1 cellular context compared by ENCODE assay signal in the genomic region with DNA sequence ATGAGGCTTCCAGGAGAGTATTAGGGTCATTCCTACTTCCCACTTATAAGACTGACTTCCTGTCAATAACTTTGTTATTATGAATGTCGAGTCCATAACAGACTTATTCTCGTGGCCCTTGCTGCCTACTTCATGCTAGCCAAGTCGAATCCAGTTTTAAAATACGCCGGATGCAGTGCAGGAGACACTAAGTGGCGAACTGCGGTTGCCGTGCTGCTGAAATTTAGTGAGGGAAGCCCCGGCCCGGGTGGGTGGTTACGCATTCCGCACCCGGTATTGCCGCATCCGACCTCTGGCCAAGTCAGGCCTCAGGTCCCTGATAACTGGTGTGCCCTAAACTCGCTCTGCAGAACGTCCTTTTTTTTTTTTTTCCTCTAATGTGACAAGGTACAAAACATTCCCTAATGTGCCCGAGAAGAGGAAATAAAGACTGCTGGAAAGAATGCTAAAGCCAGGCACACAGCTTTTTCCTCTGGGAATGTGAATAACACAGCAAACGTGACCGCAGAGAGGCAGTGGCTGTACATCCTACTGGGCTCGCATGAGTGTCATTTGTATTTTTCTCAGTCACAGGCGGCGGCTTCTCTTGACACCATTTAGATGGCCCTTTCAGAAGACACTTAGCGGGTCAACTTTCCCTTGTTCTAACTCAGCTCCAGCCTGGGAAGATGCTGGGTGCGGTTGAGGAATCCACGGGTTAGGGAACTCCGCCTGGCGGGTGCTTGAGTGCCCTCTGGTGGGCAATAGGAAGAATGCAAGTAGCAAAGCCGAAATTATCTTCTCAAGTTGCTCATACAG.
A peak's percentile ranks its signal among the peaks of the same experiment; 100 is the strongest.
TF ChIP-seq lines count a peak whose summit lies in the region.

No MANE protein-coding gene starts in this region.

TF ChIP-seq in GM12878, 131 proteins besides CTCF, POLR2A, EP300 and RAD21 (continued from another document and continues in another):
- TF ChIP-seq BHLHE40 (IDR thresholded peaks at IDR 0.05; ENCODE audit: borderline replicate concordance in 1 of 2, low read depth in 2 of 2, low read length in 1 of 2) (peak in 1 of 2 experiments; percentile 64; a peak in 2 of 4 replicates), PML (IDR thresholded peaks at IDR 0.05; ENCODE audit: low read length) (no peak), SREBF2 (IDR thresholded peaks at IDR 0.05; ENCODE audit: low read length) (no peak), EED (IDR thresholded peaks at IDR 0.05; ENCODE audit: low read depth) (peak; percentile 68), GABPA (IDR thresholded peaks at IDR 0.05; ENCODE audit: low read depth) (no peak), HDAC6 (IDR thresholded peaks at IDR 0.05; ENCODE audit: unreplicated experiment) (no peak), ZNF24 (IDR thresholded peaks at IDR 0.05) (no peak), KAT2A (conservative IDR thresholded peaks at IDR 0.05; ENCODE audit: control insufficient read depth, low read depth, low read length) (no peak), ETV6 (conservative IDR thresholded peaks at IDR 0.05 in 1 of 2, IDR thresholded peaks at IDR 0.05 in 1 of 2; ENCODE audit: borderline replicate concordance in 1 of 2, low read depth in 1 of 2) (no peak), TCF7 (IDR thresholded peaks at IDR 0.05; ENCODE audit: borderline replicate concordance) (no peak), WRNIP1 (IDR thresholded peaks at IDR 0.05; ENCODE audit: borderline replicate concordance, low read depth, low read length) (no peak), ZNF622 (IDR thresholded peaks at IDR 0.05) (no peak), NRF1 (conservative IDR thresholded peaks at IDR 0.05; ENCODE audit: low read depth, low read length) (no peak), SMC3 (IDR thresholded peaks at IDR 0.05; ENCODE audit: borderline replicate concordance, low read length) (peak; percentile 61), CHD2 (IDR thresholded peaks at IDR 0.05; ENCODE audit: borderline replicate concordance, low read depth, low read length) (no peak), TARDBP (IDR thresholded peaks at IDR 0.05; ENCODE audit: borderline replicate concordance) (no peak), GATAD2B (conservative IDR thresholded peaks at IDR 0.05; ENCODE audit: low read depth) (no peak), POLR2AphosphoS5 (IDR thresholded peaks at IDR 0.05; ENCODE audit: low read length) (no peak), PAX5 (IDR thresholded peaks at IDR 0.05; ENCODE audit: borderline replicate concordance, low read depth, low read length) (peak; percentile 85), SUZ12 (IDR thresholded peaks at IDR 0.05; ENCODE audit: unreplicated experiment) (no peak), MYC (IDR thresholded peaks at IDR 0.05; ENCODE audit: insufficient read depth, insufficient read length, insufficient replicate concordance, low read length, severe bottlenecking) (no peak), RCOR1 (conservative IDR thresholded peaks at IDR 0.05; ENCODE audit: low read depth, low read length) (no peak), STAT3 (IDR thresholded peaks at IDR 0.05; ENCODE audit: low read depth, low read length) (no peak), RAD51 (IDR thresholded peaks at IDR 0.05) (no peak), RB1 (IDR thresholded peaks at IDR 0.05; ENCODE audit: borderline replicate concordance) (0 out of 2 replicates have a peak, but pooled peaks have one; percentile 14), MEF2B (IDR thresholded peaks at IDR 0.05; ENCODE audit: partially characterized antibody, poor library complexity, severe bottlenecking) (no peak), ZZZ3 (IDR thresholded peaks at IDR 0.05; ENCODE audit: control insufficient read depth, insufficient read length, low read depth) (no peak), LARP7 (IDR thresholded peaks at IDR 0.05) (0 out of 2 replicates have a peak, but pooled peaks have one; percentile 23), BCL11A (IDR thresholded peaks at IDR 0.05; ENCODE audit: low read depth, low read length) (no peak), IRF4 (IDR thresholded peaks at IDR 0.05; ENCODE audit: low read depth, low read length) (no peak), FOXK2 (IDR thresholded peaks at IDR 0.05) (no peak), SPI1 (IDR thresholded peaks at IDR 0.05; ENCODE audit: borderline replicate concordance, insufficient read depth, low read depth, low read length) (no peak), NFIC (IDR thresholded peaks at IDR 0.05; ENCODE audit: low read depth, low read length) (no peak), HDAC2 (IDR thresholded peaks at IDR 0.05) (no peak), ZNF274 (IDR thresholded peaks at IDR 0.05; ENCODE audit: insufficient read depth, insufficient read length) (no peak), BMI1 (IDR thresholded peaks at IDR 0.05; ENCODE audit: borderline replicate concordance) (no peak), FOXM1 (IDR thresholded peaks at IDR 0.05; ENCODE audit: low read depth, low read length) (no peak), SIX5 (IDR thresholded peaks at IDR 0.05; ENCODE audit: low read depth, low read length, severe bottlenecking) (no peak), NBN (IDR thresholded peaks at IDR 0.05) (0 out of 2 replicates have a peak, but pooled peaks have one; percentile 52), EGR1 (IDR thresholded peaks at IDR 0.05; ENCODE audit: borderline replicate concordance in 1 of 2, low read depth in 2 of 2, low read length in 2 of 2) (no peak), CREM (IDR thresholded peaks at IDR 0.05; ENCODE audit: low read depth) (no peak)
- TF ChIP-seq, protein P1, sequence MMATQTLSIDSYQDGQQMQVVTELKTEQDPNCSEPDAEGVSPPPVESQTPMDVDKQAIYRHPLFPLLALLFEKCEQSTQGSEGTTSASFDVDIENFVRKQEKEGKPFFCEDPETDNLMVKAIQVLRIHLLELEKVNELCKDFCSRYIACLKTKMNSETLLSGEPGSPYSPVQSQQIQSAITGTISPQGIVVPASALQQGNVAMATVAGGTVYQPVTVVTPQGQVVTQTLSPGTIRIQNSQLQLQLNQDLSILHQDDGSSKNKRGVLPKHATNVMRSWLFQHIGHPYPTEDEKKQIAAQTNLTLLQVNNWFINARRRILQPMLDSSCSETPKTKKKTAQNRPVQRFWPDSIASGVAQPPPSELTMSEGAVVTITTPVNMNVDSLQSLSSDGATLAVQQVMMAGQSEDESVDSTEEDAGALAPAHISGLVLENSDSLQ (IDR thresholded peaks at IDR 0.05), result no peak
- TF ChIP-seq, protein P2, sequence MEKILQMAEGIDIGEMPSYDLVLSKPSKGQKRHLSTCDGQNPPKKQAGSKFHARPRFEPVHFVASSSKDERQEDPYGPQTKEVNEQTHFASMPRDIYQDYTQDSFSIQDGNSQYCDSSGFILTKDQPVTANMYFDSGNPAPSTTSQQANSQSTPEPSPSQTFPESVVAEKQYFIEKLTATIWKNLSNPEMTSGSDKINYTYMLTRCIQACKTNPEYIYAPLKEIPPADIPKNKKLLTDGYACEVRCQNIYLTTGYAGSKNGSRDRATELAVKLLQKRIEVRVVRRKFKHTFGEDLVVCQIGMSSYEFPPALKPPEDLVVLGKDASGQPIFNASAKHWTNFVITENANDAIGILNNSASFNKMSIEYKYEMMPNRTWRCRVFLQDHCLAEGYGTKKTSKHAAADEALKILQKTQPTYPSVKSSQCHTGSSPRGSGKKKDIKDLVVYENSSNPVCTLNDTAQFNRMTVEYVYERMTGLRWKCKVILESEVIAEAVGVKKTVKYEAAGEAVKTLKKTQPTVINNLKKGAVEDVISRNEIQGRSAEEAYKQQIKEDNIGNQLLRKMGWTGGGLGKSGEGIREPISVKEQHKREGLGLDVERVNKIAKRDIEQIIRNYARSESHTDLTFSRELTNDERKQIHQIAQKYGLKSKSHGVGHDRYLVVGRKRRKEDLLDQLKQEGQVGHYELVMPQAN (conservative IDR thresholded peaks at IDR 0.05), result peak; percentile 44; the same call in 1 of the 2 replicates
- TF ChIP-seq, protein P3, sequence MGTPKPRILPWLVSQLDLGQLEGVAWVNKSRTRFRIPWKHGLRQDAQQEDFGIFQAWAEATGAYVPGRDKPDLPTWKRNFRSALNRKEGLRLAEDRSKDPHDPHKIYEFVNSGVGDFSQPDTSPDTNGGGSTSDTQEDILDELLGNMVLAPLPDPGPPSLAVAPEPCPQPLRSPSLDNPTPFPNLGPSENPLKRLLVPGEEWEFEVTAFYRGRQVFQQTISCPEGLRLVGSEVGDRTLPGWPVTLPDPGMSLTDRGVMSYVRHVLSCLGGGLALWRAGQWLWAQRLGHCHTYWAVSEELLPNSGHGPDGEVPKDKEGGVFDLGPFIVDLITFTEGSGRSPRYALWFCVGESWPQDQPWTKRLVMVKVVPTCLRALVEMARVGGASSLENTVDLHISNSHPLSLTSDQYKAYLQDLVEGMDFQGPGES (IDR thresholded peaks at IDR 0.05), result no peak
- TF ChIP-seq, protein P4, sequence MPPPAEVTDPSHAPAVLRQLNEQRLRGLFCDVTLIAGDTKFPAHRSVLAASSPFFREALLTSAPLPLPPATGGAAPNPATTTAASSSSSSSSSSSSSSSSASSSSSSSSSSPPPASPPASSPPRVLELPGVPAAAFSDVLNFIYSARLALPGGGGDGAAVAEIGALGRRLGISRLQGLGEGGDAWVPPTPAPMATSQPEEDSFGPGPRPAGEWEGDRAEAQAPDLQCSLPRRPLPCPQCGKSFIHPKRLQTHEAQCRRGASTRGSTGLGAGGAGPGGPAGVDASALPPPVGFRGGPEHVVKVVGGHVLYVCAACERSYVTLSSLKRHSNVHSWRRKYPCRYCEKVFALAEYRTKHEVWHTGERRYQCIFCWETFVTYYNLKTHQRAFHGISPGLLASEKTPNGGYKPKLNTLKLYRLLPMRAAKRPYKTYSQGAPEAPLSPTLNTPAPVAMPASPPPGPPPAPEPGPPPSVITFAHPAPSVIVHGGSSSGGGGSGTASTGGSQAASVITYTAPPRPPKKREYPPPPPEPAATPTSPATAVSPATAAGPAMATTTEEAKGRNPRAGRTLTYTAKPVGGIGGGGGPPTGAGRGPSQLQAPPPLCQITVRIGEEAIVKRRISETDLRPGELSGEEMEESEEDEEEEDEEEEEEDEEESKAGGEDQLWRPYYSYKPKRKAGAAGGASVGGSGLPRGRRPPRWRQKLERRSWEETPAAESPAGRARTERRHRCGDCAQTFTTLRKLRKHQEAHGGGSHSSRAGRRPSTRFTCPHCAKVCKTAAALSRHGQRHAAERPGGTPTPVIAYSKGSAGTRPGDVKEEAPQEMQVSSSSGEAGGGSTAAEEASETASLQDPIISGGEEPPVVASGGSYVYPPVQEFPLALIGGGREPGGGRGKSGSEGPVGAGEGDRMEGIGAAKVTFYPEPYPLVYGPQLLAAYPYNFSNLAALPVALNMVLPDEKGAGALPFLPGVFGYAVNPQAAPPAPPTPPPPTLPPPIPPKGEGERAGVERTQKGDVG (CRISPR knock-in tag; IDR thresholded peaks at IDR 0.05), result no peak
- TF ChIP-seq, protein P5, sequence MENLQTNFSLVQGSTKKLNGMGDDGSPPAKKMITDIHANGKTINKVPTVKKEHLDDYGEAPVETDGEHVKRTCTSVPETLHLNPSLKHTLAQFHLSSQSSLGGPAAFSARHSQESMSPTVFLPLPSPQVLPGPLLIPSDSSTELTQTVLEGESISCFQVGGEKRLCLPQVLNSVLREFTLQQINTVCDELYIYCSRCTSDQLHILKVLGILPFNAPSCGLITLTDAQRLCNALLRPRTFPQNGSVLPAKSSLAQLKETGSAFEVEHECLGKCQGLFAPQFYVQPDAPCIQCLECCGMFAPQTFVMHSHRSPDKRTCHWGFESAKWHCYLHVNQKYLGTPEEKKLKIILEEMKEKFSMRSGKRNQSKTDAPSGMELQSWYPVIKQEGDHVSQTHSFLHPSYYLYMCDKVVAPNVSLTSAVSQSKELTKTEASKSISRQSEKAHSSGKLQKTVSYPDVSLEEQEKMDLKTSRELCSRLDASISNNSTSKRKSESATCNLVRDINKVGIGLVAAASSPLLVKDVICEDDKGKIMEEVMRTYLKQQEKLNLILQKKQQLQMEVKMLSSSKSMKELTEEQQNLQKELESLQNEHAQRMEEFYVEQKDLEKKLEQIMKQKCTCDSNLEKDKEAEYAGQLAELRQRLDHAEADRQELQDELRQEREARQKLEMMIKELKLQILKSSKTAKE (IDR thresholded peaks at IDR 0.05; ENCODE audit: low read depth, poor library complexity, severe bottlenecking), result no peak
- TF ChIP-seq, protein P6, sequence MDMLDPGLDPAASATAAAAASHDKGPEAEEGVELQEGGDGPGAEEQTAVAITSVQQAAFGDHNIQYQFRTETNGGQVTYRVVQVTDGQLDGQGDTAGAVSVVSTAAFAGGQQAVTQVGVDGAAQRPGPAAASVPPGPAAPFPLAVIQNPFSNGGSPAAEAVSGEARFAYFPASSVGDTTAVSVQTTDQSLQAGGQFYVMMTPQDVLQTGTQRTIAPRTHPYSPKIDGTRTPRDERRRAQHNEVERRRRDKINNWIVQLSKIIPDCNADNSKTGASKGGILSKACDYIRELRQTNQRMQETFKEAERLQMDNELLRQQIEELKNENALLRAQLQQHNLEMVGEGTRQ (IDR thresholded peaks at IDR 0.05; ENCODE audit: borderline replicate concordance, low read depth, low read length), result no peak
- TF ChIP-seq, protein P7, sequence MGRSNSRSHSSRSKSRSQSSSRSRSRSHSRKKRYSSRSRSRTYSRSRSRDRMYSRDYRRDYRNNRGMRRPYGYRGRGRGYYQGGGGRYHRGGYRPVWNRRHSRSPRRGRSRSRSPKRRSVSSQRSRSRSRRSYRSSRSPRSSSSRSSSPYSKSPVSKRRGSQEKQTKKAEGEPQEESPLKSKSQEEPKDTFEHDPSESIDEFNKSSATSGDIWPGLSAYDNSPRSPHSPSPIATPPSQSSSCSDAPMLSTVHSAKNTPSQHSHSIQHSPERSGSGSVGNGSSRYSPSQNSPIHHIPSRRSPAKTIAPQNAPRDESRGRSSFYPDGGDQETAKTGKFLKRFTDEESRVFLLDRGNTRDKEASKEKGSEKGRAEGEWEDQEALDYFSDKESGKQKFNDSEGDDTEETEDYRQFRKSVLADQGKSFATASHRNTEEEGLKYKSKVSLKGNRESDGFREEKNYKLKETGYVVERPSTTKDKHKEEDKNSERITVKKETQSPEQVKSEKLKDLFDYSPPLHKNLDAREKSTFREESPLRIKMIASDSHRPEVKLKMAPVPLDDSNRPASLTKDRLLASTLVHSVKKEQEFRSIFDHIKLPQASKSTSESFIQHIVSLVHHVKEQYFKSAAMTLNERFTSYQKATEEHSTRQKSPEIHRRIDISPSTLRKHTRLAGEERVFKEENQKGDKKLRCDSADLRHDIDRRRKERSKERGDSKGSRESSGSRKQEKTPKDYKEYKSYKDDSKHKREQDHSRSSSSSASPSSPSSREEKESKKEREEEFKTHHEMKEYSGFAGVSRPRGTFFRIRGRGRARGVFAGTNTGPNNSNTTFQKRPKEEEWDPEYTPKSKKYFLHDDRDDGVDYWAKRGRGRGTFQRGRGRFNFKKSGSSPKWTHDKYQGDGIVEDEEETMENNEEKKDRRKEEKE (IDR thresholded peaks at IDR 0.05), result no peak
- TF ChIP-seq, protein P8, sequence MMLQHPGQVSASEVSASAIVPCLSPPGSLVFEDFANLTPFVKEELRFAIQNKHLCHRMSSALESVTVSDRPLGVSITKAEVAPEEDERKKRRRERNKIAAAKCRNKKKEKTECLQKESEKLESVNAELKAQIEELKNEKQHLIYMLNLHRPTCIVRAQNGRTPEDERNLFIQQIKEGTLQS (IDR thresholded peaks at IDR 0.05; ENCODE audit: borderline replicate concordance, extremely low read depth, low read depth, low read length), result no peak
- TF ChIP-seq, protein P9, sequence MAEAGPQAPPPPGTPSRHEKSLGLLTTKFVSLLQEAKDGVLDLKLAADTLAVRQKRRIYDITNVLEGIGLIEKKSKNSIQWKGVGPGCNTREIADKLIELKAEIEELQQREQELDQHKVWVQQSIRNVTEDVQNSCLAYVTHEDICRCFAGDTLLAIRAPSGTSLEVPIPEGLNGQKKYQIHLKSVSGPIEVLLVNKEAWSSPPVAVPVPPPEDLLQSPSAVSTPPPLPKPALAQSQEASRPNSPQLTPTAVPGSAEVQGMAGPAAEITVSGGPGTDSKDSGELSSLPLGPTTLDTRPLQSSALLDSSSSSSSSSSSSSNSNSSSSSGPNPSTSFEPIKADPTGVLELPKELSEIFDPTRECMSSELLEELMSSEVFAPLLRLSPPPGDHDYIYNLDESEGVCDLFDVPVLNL (IDR thresholded peaks at IDR 0.05; ENCODE audit: low read depth, low read length), result no peak
